Comparison of ENCODE assay signal across 25 cellular contexts in the genomic region with DNA sequence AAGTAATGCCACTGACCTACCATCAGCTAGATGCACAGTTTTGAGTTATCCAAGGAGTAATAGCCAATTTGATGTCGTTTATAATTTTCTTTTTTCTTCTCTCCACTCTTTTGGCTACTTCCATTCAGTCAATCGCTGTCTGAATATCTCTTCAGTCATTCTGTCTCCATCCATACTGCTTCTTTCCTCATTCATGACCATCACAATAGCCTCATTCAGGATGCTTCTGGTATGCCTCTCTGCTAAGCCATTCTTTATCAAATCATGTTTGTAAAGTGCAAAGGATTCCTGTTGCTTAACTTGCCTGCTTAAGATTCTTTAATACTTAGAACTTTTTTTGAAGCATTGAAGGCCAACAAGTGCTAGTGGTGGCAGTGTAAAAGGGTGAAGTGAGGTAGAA.
"Had no signal": no experiment of that assay in that cellular context is flagged by ENCODE, and none has a peak within 500 bp of the region (broad histone marks: within the 10 kb centered on the region; RNA-seq: fewer than 3 reads in every experiment).

No MANE protein-coding gene starts in this region.

- H3K27ac Mint-ChIP-seq: activated CD8-positive, alpha-beta T cell treated with anti-CD3 and anti-CD28 coated beads for 36 hours; brain; T-cell had no signal

- H3K27me3 Mint-ChIP-seq: activated CD8-positive, alpha-beta T cell treated with anti-CD3 and anti-CD28 coated beads for 36 hours; brain; central memory CD8-positive, alpha-beta T cell; T-cell had no signal

- H3K4me2 ChIP-seq: KMS-11 had no signal

- H3K4me1 Mint-ChIP-seq: brain, T-cell had no signal

- H3K9me3 Mint-ChIP-seq: central memory CD8-positive, alpha-beta T cell had no signal

- H3K4me3 Mint-ChIP-seq: activated CD8-positive, alpha-beta T cell treated with anti-CD3 and anti-CD28 coated beads for 36 hours; brain; central memory CD8-positive, alpha-beta T cell; T-cell had no signal

- H3K4me1 ChIP-seq: Peyer's patch, SJSA1 had no signal

- H3K4me3 ChIP-seq: Peyer's patch, SJSA1 had no signal

- H3K9ac ChIP-seq: KMS-11 had no signal

- H3K27ac ChIP-seq: KMS-11, Peyer's patch, RWPE1, SJSA1, WERI-Rb-1 had no signal

- H3K9me3 ChIP-seq: Peyer's patch, SJSA1 had no signal

- H3K27me3 ChIP-seq: Peyer's patch, SJSA1 had no signal

- ATAC-seq: activated CD4-positive, CD25-positive, alpha-beta regulatory T cell treated with anti-CD3 and anti-CD28 coated beads, Interleukin-2, amount 50 U/mL, for 24 hours; activated CD8-positive, alpha-beta T cell treated with anti-CD3 and anti-CD28 coated beads for 36 hours; T-cell had no signal

- DNase-seq: activated CD4-positive, alpha-beta T cell treated with anti-CD3 and anti-CD28 coated beads for 4 hours; activated CD8-positive, alpha-beta memory T cell treated with anti-CD3 and anti-CD28 coated beads, Interleukin-2, amount 50 U/mL, for 4 hours; activated CD8-positive, alpha-beta T cell treated with anti-CD3 and anti-CD28 coated beads for 36 hours; activated naive CD4-positive, alpha-beta T cell treated with anti-CD3 and anti-CD28 coated beads, Interleukin-2, amount 50 U/mL, for 16 hours; amygdala; NCI-H1092; NCI-H1417; NCI-H1694; NCI-H2029; NCI-H2107; NCI-H2171 treated with DMSO at 0.1 percent for 48 hours; NCI-H226; NCI-H526; NCI-H82; OCI-M1; Peyer's patch; Right ventricle myocardium superior; T-cell; WERI-Rb-1 had no signal
